ENCODE assay signal across 21 cellular contexts in the genomic region with DNA sequence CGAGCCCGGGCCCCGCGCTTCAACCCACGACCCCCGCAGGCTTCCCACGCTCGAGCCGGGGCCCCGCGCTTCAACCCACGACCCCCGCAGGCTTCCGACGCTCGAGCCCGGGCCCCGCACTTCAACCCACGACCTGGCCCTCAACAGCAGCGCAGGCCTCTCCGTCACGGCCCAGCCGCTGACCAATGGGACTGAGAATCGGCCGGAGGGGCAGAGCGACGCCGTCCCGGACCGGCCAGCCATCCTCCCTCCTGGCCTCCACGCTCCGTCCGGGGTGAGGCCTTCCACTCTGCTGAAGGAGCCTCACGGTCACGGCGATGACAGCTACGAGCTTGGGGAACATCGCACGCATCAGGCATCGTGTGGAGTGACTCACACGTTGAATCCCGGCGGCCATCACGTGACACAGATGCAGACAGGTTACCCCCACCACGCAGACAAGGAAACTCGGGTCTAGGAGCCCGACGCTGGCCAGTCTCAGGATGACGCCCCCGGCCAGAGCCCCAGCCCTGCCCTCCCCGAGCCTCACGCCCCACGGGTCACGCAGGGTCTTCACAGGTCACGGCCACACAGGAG. TPM values are rescaled to one million over a fixed set of nuclear protein-coding genes. Genes with fewer than 3 reads are reported as not detected.
DNase-seq lines count a peak whose midpoint lies in the region; ATAC-seq, FAIRE-seq and TF ChIP-seq lines count a peak whose summit lies in the region.
"Had no signal": no experiment of that assay in that cellular context is flagged by ENCODE, and none has a peak within 500 bp of the region (broad histone marks: within the 10 kb centered on the region; RNA-seq: fewer than 3 reads in every experiment).

No MANE protein-coding gene starts in this region.

- H3K27me3 ChIP-seq in PC-3 (ENCODE audit: low read length), result peaks cover 81% of the 10 kb centered on the region

- TF ChIP-seq RAD21 in A549 (conservative IDR thresholded peaks at IDR 0.05 in 1 of 2, IDR thresholded peaks at IDR 0.05 in 1 of 2) (no peak), Ishikawa (IDR thresholded peaks at IDR 0.05; ENCODE audit: low read depth) (no peak)

- no peaks in the 10 kb centered on the region for H3F3A ChIP-seq in PC-3 (ENCODE audit: low read length, unreplicated experiment)

- H3K9me3 ChIP-seq in A549 (no peaks in the 10 kb centered on the region), PC-3 (ENCODE audit: low read length) (no peaks in the 10 kb centered on the region)
- H3K9me3 ChIP-seq: Peyer's patch had no signal

- no peak for FAIRE-seq in A549 (lab: Jason Lieb, UNC)
- FAIRE-seq: GM19239, H54 had no signal

- H3K9me2 ChIP-seq in PC-3 (replicated peaks; ENCODE audit: low read length), result no peaks in the 10 kb centered on the region

- H3K9ac ChIP-seq in PC-3 (ENCODE audit: low read length), result no peak overlapping the region
- H3K9ac ChIP-seq: KMS-11 had no signal

- H2AFZ ChIP-seq in PC-3 (ENCODE audit: low read length), result no peak overlapping the region

- peaks cover 3% of the 10 kb centered on the region; the same call in 1 of the 3 replicates for H3K4me1 ChIP-seq in A549
- no peaks in the 10 kb centered on the region for H3K4me1 ChIP-seq in PC-3 (ENCODE audit: insufficient read depth, low read length)

- no peaks in the 10 kb centered on the region for H3K79me2 ChIP-seq in PC-3 (ENCODE audit: low read length)

- no peak for TF ChIP-seq EP300 in A549 (IDR thresholded peaks at IDR 0.05)
- no peak for TF ChIP-seq EP300 in Ishikawa (IDR thresholded peaks at IDR 0.05; ENCODE audit: borderline replicate concordance)

- H3K27ac ChIP-seq in A549 (no peak overlapping the region), cingulate gyrus (ENCODE audit: low read depth, low read length) (peak overlapping the region; percentile 1), PC-3 (ENCODE audit: low read length) (no peak overlapping the region)
- H3K27ac ChIP-seq: KMS-11, Peyer's patch had no signal

- intact Hi-C loops in PC-3 (cut with micrococcal nuclease), result no loop called here

- POLR2A ChIA-PET in A549 (lab: Yijun Ruan, JAX), result interaction anchor here (1.1 kb wide), 1 partner anchor 54 kb away, joined by 4 read pairs; a partner anchor contains a TSS
- POLR2A ChIA-PET in PC-3 (lab: Charles Lee; ENCODE audit: unreplicated experiment), result no interaction called here

- no peaks in the 10 kb centered on the region for H4K20me1 ChIP-seq in PC-3 (ENCODE audit: low read length)

- no peak for TF ChIP-seq POLR2A in A549 (IDR thresholded peaks at IDR 0.05; ENCODE audit: low read length)

- WGBS in A549 (ENCODE audit: missing lambda C conversion rate), result 33% methylated on average over 19 of the region's 55 CpGs

- no peak overlapping the region for H3K4me2 ChIP-seq in A549
- H3K4me2 ChIP-seq in PC-3 (ENCODE audit: low read length), result no peak overlapping the region
- H3K4me2 ChIP-seq: KMS-11 had no signal

- CTCF ChIA-PET in A549 (lab: Yijun Ruan, JAX) (interaction anchor here (1.0 to 1.7 kb wide), 4 partner anchors 30 to 185 kb away, joined by 3 to 4 read pairs (median 4); no protein-coding TSS in a partner anchor), PC-3 (lab: Charles Lee) (no interaction called here)

- ATAC-seq in A549, result no peak
- ATAC-seq in PC-3, result no peak
- ATAC-seq: SK-N-SH treated with all-trans-retinoic acid at 6 μM for 48 hours had no signal

- no TSS peak for BruUV-seq in PC-3 (replicated peaks; lab: Mats Ljungman, UMichigan)

- H3K4me3 ChIP-seq in A549 (no peak overlapping the region), PC-3 (ENCODE audit: low read length) (no peak overlapping the region)
- H3K4me3 ChIP-seq: Peyer's patch had no signal

- no peaks in the 10 kb centered on the region for H3K36me3 ChIP-seq in PC-3 (ENCODE audit: low read depth, low read length)
- H3K36me3 ChIP-seq: Peyer's patch had no signal

- DNase-seq in A549 (ENCODE audit: low read depth in 1 of 2, low spot score in 1 of 2) (no peak), PC-3 (no peak), NK-92 (lab: John Stamatoyannopoulos, UW; ENCODE audit: unreplicated experiment) (no peak)
- no peak for DNase-seq in stimulated activated CD4-positive, alpha-beta T cell treated with anti-CD3 and anti-CD28 coated beads, Interleukin-4, amount 100 ng/mL, for 24 hours
- DNase-seq: 8988T; CD4-positive, CD25-positive, alpha-beta regulatory T cell; DMS153; DND-41; MM.1S; NCI-H2029; NCI-H510A; NCI-H69; Peyer's patch had no signal

- TF ChIP-seq CTCF in A549 (IDR thresholded peaks at IDR 0.05), result no peak
- no peak for TF ChIP-seq CTCF in PC-3 (conservative IDR thresholded peaks at IDR 0.05; ENCODE audit: low read depth, low read length)

TF ChIP-seq in A549, 52 proteins besides CTCF, POLR2A, EP300 and RAD21:
- no peak for TF ChIP-seq CEBPB (IDR thresholded peaks at IDR 0.05)
- TF ChIP-seq, protein P1, sequence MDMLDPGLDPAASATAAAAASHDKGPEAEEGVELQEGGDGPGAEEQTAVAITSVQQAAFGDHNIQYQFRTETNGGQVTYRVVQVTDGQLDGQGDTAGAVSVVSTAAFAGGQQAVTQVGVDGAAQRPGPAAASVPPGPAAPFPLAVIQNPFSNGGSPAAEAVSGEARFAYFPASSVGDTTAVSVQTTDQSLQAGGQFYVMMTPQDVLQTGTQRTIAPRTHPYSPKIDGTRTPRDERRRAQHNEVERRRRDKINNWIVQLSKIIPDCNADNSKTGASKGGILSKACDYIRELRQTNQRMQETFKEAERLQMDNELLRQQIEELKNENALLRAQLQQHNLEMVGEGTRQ (IDR thresholded peaks at IDR 0.05), result peak; percentile 51

TF ChIP-seq in Ishikawa, 13 proteins besides CTCF, POLR2A, EP300 and RAD21:
- TF ChIP-seq, protein P2, sequence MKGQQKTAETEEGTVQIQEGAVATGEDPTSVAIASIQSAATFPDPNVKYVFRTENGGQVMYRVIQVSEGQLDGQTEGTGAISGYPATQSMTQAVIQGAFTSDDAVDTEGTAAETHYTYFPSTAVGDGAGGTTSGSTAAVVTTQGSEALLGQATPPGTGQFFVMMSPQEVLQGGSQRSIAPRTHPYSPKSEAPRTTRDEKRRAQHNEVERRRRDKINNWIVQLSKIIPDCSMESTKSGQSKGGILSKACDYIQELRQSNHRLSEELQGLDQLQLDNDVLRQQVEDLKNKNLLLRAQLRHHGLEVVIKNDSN (IDR thresholded peaks at IDR 0.05), result peak; percentile 59
- no peak for TF ChIP-seq NFIC (IDR thresholded peaks at IDR 0.05)

RNA-seq across cellular contexts. Expression of a gene that starts 6.1 kb away (rescaled TPM):
- 0.14 and 0.32 TPM in 2 replicates for polyA plus RNA-seq in A549 (2011; rRNA removed)
- polyA plus RNA-seq in A549 (2012; cell fraction: cytosol; rRNA removed), result 1.1 and 1.2 TPM in 2 replicates
- 0.91 and 1.3 TPM in 2 replicates for polyA plus RNA-seq in A549 (2012; cell fraction: nucleus; rRNA removed)
- 0.15 to 0.38 TPM (median 0.36 TPM) in 3 replicates for polyA plus RNA-seq in A549 (2017; fragmentation: RNase III; extraction: RNeasy Plus Mini Kit Qiagen cat#74134 plus additional on column Dnase treatment)
- not detected in 2 replicates for polyA minus RNA-seq in A549 (2011; rRNA and poly(A)+ RNA removed)
- total RNA-seq in PC-3 (2014; rRNA removed), result not detected in 2 replicates
- total RNA-seq: OCI-LY7, Peyer's patch had no signal
- polyA plus RNA-seq: BJ had no signal

RNA-seq across cellular contexts. Expression of a gene that starts 32.5 kb away (rescaled TPM):
- polyA plus RNA-seq in A549 (2011; rRNA removed) (16.3 and 17.4 TPM in 2 replicates), A549 (2017; fragmentation: RNase III; extraction: RNeasy Plus Mini Kit Qiagen cat#74134 plus additional on column Dnase treatment) (128 to 141 TPM (median 129 TPM) in 3 replicates)
- 34.8 and 42.6 TPM in 2 replicates for polyA plus RNA-seq in A549 (2012; cell fraction: cytosol; rRNA removed)
- polyA plus RNA-seq in A549 (2012; cell fraction: nucleus; rRNA removed), result 54.0 and 82.0 TPM in 2 replicates
- 17.8 and 30.8 TPM in 2 replicates for polyA minus RNA-seq in A549 (2011; rRNA and poly(A)+ RNA removed)
- 463 and 559 TPM in 2 replicates for total RNA-seq in PC-3 (2014; rRNA removed)

RNA-seq across cellular contexts. Expression of a gene that starts 54.2 kb away (rescaled TPM):
- 4.6 and 7.7 TPM in 2 replicates for polyA plus RNA-seq in A549 (2011; rRNA removed)
- 115 and 196 TPM in 2 replicates for polyA plus RNA-seq in A549 (2012; cell fraction: cytosol; rRNA removed)
- 41.3 and 97.2 TPM in 2 replicates for polyA plus RNA-seq in A549 (2012; cell fraction: nucleus; rRNA removed)
- 217 to 227 TPM (median 224 TPM) in 3 replicates for polyA plus RNA-seq in A549 (2017; fragmentation: RNase III; extraction: RNeasy Plus Mini Kit Qiagen cat#74134 plus additional on column Dnase treatment)
- 5.5 and 18.1 TPM in 2 replicates for polyA minus RNA-seq in A549 (2011; rRNA and poly(A)+ RNA removed)
- 245 and 256 TPM in 2 replicates for total RNA-seq in PC-3 (2014; rRNA removed)
